Comparison of ENCODE assay signal across 8 cellular contexts in genomic region chr2:48420512-48421197, GRCh38. TPM values are rescaled to one million over a fixed set of nuclear protein-coding genes. Genes with fewer than 3 reads are reported as not detected.
DNase-seq lines count a peak whose midpoint lies in the region; ATAC-seq and TF ChIP-seq lines count a peak whose summit lies in the region.

No MANE protein-coding gene starts in this region.

- intact Hi-C loops in Right ventricle myocardium superior (cut with DNase I), result no loop called here

- ATAC-seq in HG02840 (IDR thresholded peaks at IDR 0.05; ENCODE audit: low FRiP score, unreplicated experiment), result peak; percentile 61
- ATAC-seq in activated naive CD8-positive, alpha-beta T cell treated with anti-CD3 and anti-CD28 coated beads, Interleukin-2, amount 50 U/mL, for 24 hours, result peak; percentile 94
- peak; percentile 93 for ATAC-seq in Right ventricle myocardium superior (ENCODE audit: poor library complexity)
- peak; percentile 92 to 96 for ATAC-seq in upper lobe of left lung (ENCODE audit: low FRiP score in 2 of 2)

- H3K4me1 ChIP-seq in upper lobe of left lung, result peaks cover 7 to 19% (median 15%) of the 10 kb centered on the region in 4 donors

- no peaks in the 10 kb centered on the region for H3K9me3 ChIP-seq in upper lobe of left lung

- peaks cover 6% of the 10 kb centered on the region for H3K27me3 Mint-ChIP-seq in activated naive CD8-positive, alpha-beta T cell treated with anti-CD3 and anti-CD28 coated beads, Interleukin-2, amount 50 U/mL, for 24 hours
- peaks cover 8% of the 10 kb centered on the region for H3K27me3 Mint-ChIP-seq in progenitor cell of endocrine pancreas

- H3K9me3 Mint-ChIP-seq in activated naive CD8-positive, alpha-beta T cell treated with anti-CD3 and anti-CD28 coated beads, Interleukin-2, amount 50 U/mL, for 24 hours, result no peaks in the 10 kb centered on the region
- no peaks in the 10 kb centered on the region for H3K9me3 Mint-ChIP-seq in progenitor cell of endocrine pancreas (ENCODE audit: low read depth)

- DNase-seq in NCI-H1436 (lab: John Stamatoyannopoulos, UW), result peak; percentile 86
- DNase-seq in SW 1271 (lab: John Stamatoyannopoulos, UW), result peak; percentile 62 to 89
- peak; percentile 94 for DNase-seq in activated naive CD8-positive, alpha-beta T cell treated with anti-CD3 and anti-CD28 coated beads, Interleukin-2, amount 50 U/mL, for 24 hours
- DNase-seq in Right ventricle myocardium superior, result peak; percentile 93
- peak; percentile 84 for DNase-seq in progenitor cell of endocrine pancreas (ENCODE audit: low spot score, unreplicated experiment)
- peak in 1 of 2 donors; percentile 91 for DNase-seq in upper lobe of left lung

- no peak overlapping the region for H3K4me3 ChIP-seq in upper lobe of left lung

- peak overlapping the region; percentile 39 for H3K4me3 Mint-ChIP-seq in activated naive CD8-positive, alpha-beta T cell treated with anti-CD3 and anti-CD28 coated beads, Interleukin-2, amount 50 U/mL, for 24 hours
- no peak overlapping the region for H3K4me3 Mint-ChIP-seq in progenitor cell of endocrine pancreas (ENCODE audit: low read depth)

- no peaks in the 10 kb centered on the region for H3K36me3 Mint-ChIP-seq in activated naive CD8-positive, alpha-beta T cell treated with anti-CD3 and anti-CD28 coated beads, Interleukin-2, amount 50 U/mL, for 24 hours (ENCODE audit: low read depth)
- no peaks in the 10 kb centered on the region for H3K36me3 Mint-ChIP-seq in progenitor cell of endocrine pancreas (ENCODE audit: insufficient read depth)

- H3K36me3 ChIP-seq in upper lobe of left lung, result no peaks in the 10 kb centered on the region

- H3K27ac Mint-ChIP-seq in activated naive CD8-positive, alpha-beta T cell treated with anti-CD3 and anti-CD28 coated beads, Interleukin-2, amount 50 U/mL, for 24 hours, result peak overlapping the region; percentile 68
- H3K27ac Mint-ChIP-seq in progenitor cell of endocrine pancreas, result no peak overlapping the region

- H3K4me1 Mint-ChIP-seq in activated naive CD8-positive, alpha-beta T cell treated with anti-CD3 and anti-CD28 coated beads, Interleukin-2, amount 50 U/mL, for 24 hours, result peaks cover 31% of the 10 kb centered on the region
- H3K4me1 Mint-ChIP-seq in progenitor cell of endocrine pancreas (ENCODE audit: low read depth), result peaks cover 16% of the 10 kb centered on the region

- TF ChIP-seq POLR2A in upper lobe of left lung (IDR thresholded peaks at IDR 0.05), result no peak

- H3K27ac ChIP-seq in upper lobe of left lung, result peak overlapping the region in 2 of 4 donors; percentile 19 to 71

- 4 to 5% methylated on average over 17 of the region's 17 CpGs for WGBS in upper lobe of left lung, 2 donors

- no peaks in the 10 kb centered on the region for H3K27me3 ChIP-seq in upper lobe of left lung

- peak; percentile 79 for TF ChIP-seq CTCF in GM12872 (IDR thresholded peaks at IDR 0.05; ENCODE audit: insufficient read depth, low read depth, low read length)
- peak; percentile 99 for TF ChIP-seq CTCF in progenitor cell of endocrine pancreas (IDR thresholded peaks at IDR 0.05; ENCODE audit: unreplicated experiment)
- peak; percentile 91 to 95 (median 94) for TF ChIP-seq CTCF in upper lobe of left lung (IDR thresholded peaks at IDR 0.05)

- peak in 1 of 4 donors; percentile 44 for TF ChIP-seq EP300 in upper lobe of left lung (IDR thresholded peaks at IDR 0.05)

RNA-seq across cellular contexts. Expression of gene PPP1R21, which starts 19.9 kb away (rescaled TPM):
- total RNA-seq in Right ventricle myocardium superior, result 7.8 TPM
- total RNA-seq in progenitor cell of endocrine pancreas, result 35.1 and 39.2 TPM in 2 replicates
- total RNA-seq in upper lobe of left lung, result 10 to 100 TPM; 18.8 to 47.7 (median 23.5) TPM
